8 cellular contexts compared by ENCODE assay signal in genomic region chr20:36542019-36542488, GRCh38. TPM values are rescaled to one million over a fixed set of nuclear protein-coding genes. Genes with fewer than 3 reads are reported as not detected.
DNase-seq lines count a peak whose midpoint lies in the region; ATAC-seq and TF ChIP-seq lines count a peak whose summit lies in the region.

No MANE protein-coding gene starts in this region.

- H3K4me3 Mint-ChIP-seq in naive B cell: peak overlapping the region in 5 of 8 donors; percentile 28 to 73 (median 61)
- no peak overlapping the region for H3K4me3 Mint-ChIP-seq in activated CD4-positive, alpha-beta T cell treated with anti-CD3 and anti-CD28 coated beads, Interleukin-2, amount 10 ng/mL, durations not matched to agents 24 days and 14 days
- no peak overlapping the region for H3K4me3 Mint-ChIP-seq in CD8-positive, alpha-beta T cell

- peak; percentile 33 for DNase-seq in BE2C
- peak; percentile 32 for DNase-seq in NB4 (ENCODE audit: low read depth)
- no peak for DNase-seq in naive B cell
- no peak for DNase-seq in activated CD4-positive, alpha-beta T cell treated with anti-CD3 and anti-CD28 coated beads, Interleukin-2, amount 10 ng/mL, durations not matched to agents 24 days and 14 days
- DNase-seq in CD8-positive, alpha-beta T cell: no peak

- H3K4me1 Mint-ChIP-seq in naive B cell: peaks cover 0 to 14% (median 6%) of the 10 kb centered on the region in 3 donors
- H3K4me1 Mint-ChIP-seq in activated CD4-positive, alpha-beta T cell treated with anti-CD3 and anti-CD28 coated beads, Interleukin-2, amount 10 ng/mL, durations not matched to agents 24 days and 14 days: no peaks in the 10 kb centered on the region
- peaks cover 2% of the 10 kb centered on the region for H3K4me1 Mint-ChIP-seq in CD8-positive, alpha-beta T cell (ENCODE audit: low read depth)

- no peaks in the 10 kb centered on the region for H3K4me1 ChIP-seq in BE2C
- no peaks in the 10 kb centered on the region for H3K4me1 ChIP-seq in CD8-positive, alpha-beta T cell (ENCODE audit: insufficient read depth, low read length)

- H3K36me3 ChIP-seq in BE2C: no peaks in the 10 kb centered on the region
- H3K36me3 ChIP-seq in CD8-positive, alpha-beta T cell (ENCODE audit: insufficient read depth, low read length): no peaks in the 10 kb centered on the region

- H3K4me3 ChIP-seq in BE2C (ENCODE audit: low read depth, low read length) (no peak overlapping the region), NB4 (ENCODE audit: low read depth, low read length) (no peak overlapping the region)
- no peak overlapping the region for H3K4me3 ChIP-seq in CD8-positive, alpha-beta T cell (ENCODE audit: low read depth, low read length)

- TF ChIP-seq CTCF in BE2C (IDR thresholded peaks at IDR 0.05; ENCODE audit: low read depth, low read length) (peak; percentile 37), NB4 (IDR thresholded peaks at IDR 0.05; ENCODE audit: low read depth, low read length) (peak; percentile 29)
- TF ChIP-seq CTCF in CD8-positive, alpha-beta T cell (IDR thresholded peaks at IDR 0.05): no peak

- H3K27me3 ChIP-seq in BE2C: no peaks in the 10 kb centered on the region
- H3K27me3 ChIP-seq in CD8-positive, alpha-beta T cell (ENCODE audit: insufficient read depth, low read length): no peaks in the 10 kb centered on the region

- H3K36me3 Mint-ChIP-seq in naive B cell: no peaks in the 10 kb centered on the region
- H3K36me3 Mint-ChIP-seq in activated CD4-positive, alpha-beta T cell treated with anti-CD3 and anti-CD28 coated beads, Interleukin-2, amount 10 ng/mL, durations not matched to agents 24 days and 14 days (ENCODE audit: low read depth): no peaks in the 10 kb centered on the region
- H3K36me3 Mint-ChIP-seq in CD8-positive, alpha-beta T cell: no peaks in the 10 kb centered on the region

- POLR2A ChIA-PET in CD8-positive, alpha-beta T cell (lab: Charles Lee): no interaction called here

- CTCF ChIA-PET in CD8-positive, alpha-beta T cell (lab: Charles Lee): no interaction called here

- ATAC-seq in esophagus mucosa (peak; percentile 27), naive B cell (ENCODE audit: low read depth in 2 of 2) (peak; percentile 5 to 6), HG03521 (IDR thresholded peaks at IDR 0.05; ENCODE audit: unreplicated experiment) (no peak), GM21529 (IDR thresholded peaks at IDR 0.05; ENCODE audit: unreplicated experiment) (no peak)
- ATAC-seq in CD8-positive, alpha-beta T cell: no peak

- no peak for TF ChIP-seq POLR2A in NB4 (IDR thresholded peaks at IDR 0.05; ENCODE audit: extremely low read depth, insufficient read length)

- intact Hi-C loops in activated CD4-positive, alpha-beta T cell treated with anti-CD3 and anti-CD28 coated beads, Interleukin-2, amount 10 ng/mL, durations not matched to agents 24 days and 14 days (cut with micrococcal nuclease): no loop called here
- intact Hi-C loops in CD8-positive, alpha-beta T cell (cut with DNase I, micrococcal nuclease): no loop called here

- peak overlapping the region in 1 of 6 donors; percentile 37 for H3K27ac Mint-ChIP-seq in naive B cell
- no peak overlapping the region for H3K27ac Mint-ChIP-seq in activated CD4-positive, alpha-beta T cell treated with anti-CD3 and anti-CD28 coated beads, Interleukin-2, amount 10 ng/mL, durations not matched to agents 24 days and 14 days
- H3K27ac Mint-ChIP-seq in CD8-positive, alpha-beta T cell: no peak overlapping the region

- no peak overlapping the region for H3K27ac ChIP-seq in CD8-positive, alpha-beta T cell (ENCODE audit: low read depth, low read length)

- H3K27me3 Mint-ChIP-seq in naive B cell: no peaks in the 10 kb centered on the region
- peaks cover 8% of the 10 kb centered on the region for H3K27me3 Mint-ChIP-seq in activated CD4-positive, alpha-beta T cell treated with anti-CD3 and anti-CD28 coated beads, Interleukin-2, amount 10 ng/mL, durations not matched to agents 24 days and 14 days
- no peaks in the 10 kb centered on the region for H3K27me3 Mint-ChIP-seq in CD8-positive, alpha-beta T cell (ENCODE audit: low read depth)

- H3K9me3 Mint-ChIP-seq in naive B cell: no peaks in the 10 kb centered on the region
- no peaks in the 10 kb centered on the region for H3K9me3 Mint-ChIP-seq in activated CD4-positive, alpha-beta T cell treated with anti-CD3 and anti-CD28 coated beads, Interleukin-2, amount 10 ng/mL, durations not matched to agents 24 days and 14 days
- H3K9me3 Mint-ChIP-seq in CD8-positive, alpha-beta T cell: no peaks in the 10 kb centered on the region

- H3K9me3 ChIP-seq in BE2C: no peaks in the 10 kb centered on the region
- no peaks in the 10 kb centered on the region for H3K9me3 ChIP-seq in CD8-positive, alpha-beta T cell (ENCODE audit: low read length)

RNA-seq across cellular contexts. Expression of gene MYL9, which starts 0.7 kb away (rescaled TPM):
- not detected for polyA plus RNA-seq in BE2C (2012; ENCODE audit: insufficient read depth, insufficient read length, low read depth)
- total RNA-seq in esophagus mucosa: 28.8 TPM
- polyA plus RNA-seq in naive B cell (ENCODE audit: low read depth in 6 of 6): 1 to 10 TPM in 2 of 6 donors, under 1 TPM in 4; 0.13 to 2.5 (median 0.78) TPM
- 0.14 and 0.33 TPM in 2 replicates for total RNA-seq in activated CD4-positive, alpha-beta T cell treated with anti-CD3 and anti-CD28 coated beads, Interleukin-2, amount 10 ng/mL, durations not matched to agents 24 days and 14 days
- not detected for total RNA-seq in CD8-positive, alpha-beta T cell

RNA-seq across cellular contexts. Expression of gene TGIF2, which starts 31.3 kb away (rescaled TPM):
- polyA plus RNA-seq in BE2C (2012; ENCODE audit: insufficient read depth, insufficient read length, low read depth): 6.2 TPM
- 7.5 TPM for total RNA-seq in esophagus mucosa
- polyA plus RNA-seq in naive B cell (ENCODE audit: low read depth in 6 of 6): 10 to 100 TPM; 33.3 to 50.5 (median 39.9) TPM
- 55.2 and 55.7 TPM in 2 replicates for total RNA-seq in activated CD4-positive, alpha-beta T cell treated with anti-CD3 and anti-CD28 coated beads, Interleukin-2, amount 10 ng/mL, durations not matched to agents 24 days and 14 days
- 10 to 100 TPM; 50.4 to 51.1 TPM for total RNA-seq in CD8-positive, alpha-beta T cell

Comparison
In these comparisons a context has a peak if more than half of its experiments do, and no peak if none do; other contexts are left out.
1. DNase-seq: peak in BE2C (single experiment) and NB4 (single experiment); none in naive B cell (single experiment), activated CD4-positive, alpha-beta T cell treated with anti-CD3 and anti-CD28 coated beads, Interleukin-2, amount 10 ng/mL, durations not matched to agents 24 days and 14 days (single experiment) and CD8-positive, alpha-beta T cell (0 of 7).
2. ATAC-seq: peak in esophagus mucosa (single experiment) and naive B cell (2 of 2); none in CD8-positive, alpha-beta T cell (single experiment), HG03521 (single experiment) and GM21529 (single experiment).
3. H3K4me3 Mint-ChIP-seq: peak in naive B cell (5 of 8); none in activated CD4-positive, alpha-beta T cell treated with anti-CD3 and anti-CD28 coated beads, Interleukin-2, amount 10 ng/mL, durations not matched to agents 24 days and 14 days (single experiment) and CD8-positive, alpha-beta T cell (single experiment).
4. RNA of gene MYL9, which starts 0.7 kb away (total RNA-seq): 28.8 TPM in esophagus mucosa (single experiment); 0.14 to 0.33 TPM in activated CD4-positive, alpha-beta T cell treated with anti-CD3 and anti-CD28 coated beads, Interleukin-2, amount 10 ng/mL, durations not matched to agents 24 days and 14 days and not detected in CD8-positive, alpha-beta T cell; every median in the first group is over 10 times any median in the second.